33 cellular contexts compared by ENCODE assay signal in the genomic region with DNA sequence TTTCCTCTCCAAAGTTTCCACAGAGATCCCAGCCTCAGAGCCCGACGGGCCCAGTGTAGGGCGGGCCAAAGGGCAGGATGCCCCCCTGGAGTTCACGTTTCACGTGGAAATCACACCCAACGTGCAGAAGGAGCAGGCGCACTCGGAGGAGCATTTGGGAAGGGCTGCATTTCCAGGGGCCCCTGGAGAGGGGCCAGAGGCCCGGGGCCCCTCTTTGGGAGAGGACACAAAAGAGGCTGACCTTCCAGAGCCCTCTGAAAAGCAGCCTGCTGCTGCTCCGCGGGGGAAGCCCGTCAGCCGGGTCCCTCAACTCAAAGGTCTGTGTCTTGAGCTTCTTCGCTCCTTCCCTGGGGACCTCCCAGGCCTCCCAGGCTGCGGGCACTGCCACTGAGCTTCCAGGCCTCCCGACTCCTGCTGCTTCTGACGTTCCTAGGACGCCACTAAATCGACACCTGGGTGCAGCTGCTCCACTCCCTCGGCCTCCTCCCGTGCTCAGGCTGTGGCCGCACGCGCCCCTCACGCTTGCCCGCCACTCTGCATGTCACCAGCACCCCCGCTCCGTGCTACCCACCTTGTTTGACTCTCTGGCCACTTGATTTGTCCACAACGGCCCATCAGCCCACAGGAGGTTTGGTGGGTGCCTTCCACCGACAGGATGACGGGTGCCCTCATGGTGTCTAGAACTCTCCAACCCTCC. TPM values are rescaled to one million over a fixed set of nuclear protein-coding genes. Genes with fewer than 3 reads are reported as not detected.
"Had no signal": no experiment of that assay in that cellular context is flagged by ENCODE, and none has a peak within 500 bp of the region (broad histone marks: within the 10 kb centered on the region; RNA-seq: fewer than 3 reads in every experiment).

No MANE protein-coding gene starts in this region.

- H3K9me3 ChIP-seq: esophagus muscularis mucosa, gastroesophageal sphincter, heart right ventricle, psoas muscle, thoracic aorta, tibial nerve, upper lobe of left lung had no signal

- ATAC-seq: foreskin keratinocyte; gastroesophageal sphincter; left lobe of liver; natural killer cell; stimulated activated naive B cell treated with anti-CD40 and anti-IgM and Interleukin-4, amounts not matched to agents 10 μg/mL and 1 μg/mL and 100 μg/mL, for 72 hours had no signal

- H3K9me3 Mint-ChIP-seq: immature natural killer cell; memory B cell; natural killer cell; stimulated activated naive B cell treated with anti-CD40 and anti-IgM and Interleukin-4, amounts not matched to agents 10 μg/mL and 1 μg/mL and 100 μg/mL, for 72 hours; stimulated activated naive CD8-positive, alpha-beta T cell treated with anti-CD3 and anti-CD28 coated beads, Interleukin-15, Interleukin-2, amounts not matched to agents 100 ng/mL and 50 ng/mL, for 24 hours had no signal

- H3K4me3 ChIP-seq: coronary artery, esophagus muscularis mucosa, gastroesophageal sphincter, heart right ventricle, lung, psoas muscle, skin epidermis, thoracic aorta, tibial nerve, upper lobe of left lung had no signal

- H3K4me1 Mint-ChIP-seq: immature natural killer cell; memory B cell; natural killer cell; stimulated activated naive B cell treated with anti-CD40 and anti-IgM and Interleukin-4, amounts not matched to agents 10 μg/mL and 1 μg/mL and 100 μg/mL, for 72 hours had no signal

- H3K27me3 Mint-ChIP-seq: memory B cell; stimulated activated naive CD8-positive, alpha-beta T cell treated with anti-CD3 and anti-CD28 coated beads, Interleukin-15, Interleukin-2, amounts not matched to agents 100 ng/mL and 50 ng/mL, for 24 hours had no signal

- FAIRE-seq: endothelial cell of umbilical vein, urothelium cell line had no signal

- DNase-seq: dermis blood vessel endothelial cell; effector memory CD4-positive, alpha-beta T cell; foreskin keratinocyte; heart right ventricle; hippocampal formation; immature natural killer cell; islet precursor cell; natural killer cell; right cardiac atrium; stimulated activated CD4-positive, alpha-beta T cell treated with anti-CD3 and anti-CD28 coated beads, Interleukin-15, amount 100 ng/mL, for 24 hours; stimulated activated CD4-positive, alpha-beta T cell treated with anti-CD3 and anti-CD28 coated beads, Interleukin-2, amount 100 ng/mL, for 48 hours; stimulated activated naive B cell treated with anti-CD40 and anti-IgM and Interleukin-4, amounts not matched to agents 10 μg/mL and 1 μg/mL and 100 μg/mL, for 72 hours had no signal

- H3K36me3 ChIP-seq: heart right ventricle, thoracic aorta, upper lobe of left lung had no signal

- H3K27ac ChIP-seq: coronary artery, esophagus muscularis mucosa, foreskin keratinocyte, gastroesophageal sphincter, heart right ventricle, psoas muscle, skin epidermis, thoracic aorta, tibial nerve, upper lobe of left lung had no signal

- H3K4me3 Mint-ChIP-seq: immature natural killer cell; memory B cell; natural killer cell; stimulated activated naive B cell treated with anti-CD40 and anti-IgM and Interleukin-4, amounts not matched to agents 10 μg/mL and 1 μg/mL and 100 μg/mL, for 72 hours; stimulated activated naive CD8-positive, alpha-beta T cell treated with anti-CD3 and anti-CD28 coated beads, Interleukin-15, Interleukin-2, amounts not matched to agents 100 ng/mL and 50 ng/mL, for 24 hours had no signal

- H3K36me3 Mint-ChIP-seq: immature natural killer cell; memory B cell; natural killer cell; stimulated activated naive B cell treated with anti-CD40 and anti-IgM and Interleukin-4, amounts not matched to agents 10 μg/mL and 1 μg/mL and 100 μg/mL, for 72 hours had no signal

- H3K27me3 ChIP-seq: esophagus muscularis mucosa, gastroesophageal sphincter, heart right ventricle, tibial nerve, upper lobe of left lung had no signal

- H3K27ac Mint-ChIP-seq: immature natural killer cell; memory B cell; natural killer cell; stimulated activated naive B cell treated with anti-CD40 and anti-IgM and Interleukin-4, amounts not matched to agents 10 μg/mL and 1 μg/mL and 100 μg/mL, for 72 hours; stimulated activated naive CD8-positive, alpha-beta T cell treated with anti-CD3 and anti-CD28 coated beads, Interleukin-15, Interleukin-2, amounts not matched to agents 100 ng/mL and 50 ng/mL, for 24 hours had no signal

- H3K4me1 ChIP-seq: esophagus muscularis mucosa, foreskin keratinocyte, gastroesophageal sphincter, heart right ventricle, psoas muscle, tibial nerve, upper lobe of left lung had no signal

RNA-seq across cellular contexts. Expression of a gene that starts 15.3 kb away (rescaled TPM):
- total RNA-seq: dermis blood vessel endothelial cell, endothelial cell of umbilical vein, epithelial cell of proximal tubule, esophagus muscularis mucosa, fibroblast of lung, foreskin keratinocyte, gastroesophageal sphincter, heart right ventricle, left lobe of liver, liver, lung, mononuclear cell, natural killer cell, osteocyte, renal cortical epithelial cell, right cardiac atrium, thoracic aorta, tibial nerve, upper lobe of left lung had no signal
- polyA plus RNA-seq: endothelial cell of umbilical vein, fibroblast of lung, foreskin keratinocyte, heart right ventricle, immature natural killer cell, liver, lung, neural cell, right cardiac atrium had no signal
